ENCODE assay signal across 14 cellular contexts in genomic region chrX:132716006-132716405, GRCh38.
DNase-seq lines count a peak whose midpoint lies in the region; ATAC-seq, FAIRE-seq and TF ChIP-seq lines count a peak whose summit lies in the region.
"Had no signal": no experiment of that assay in that cellular context is flagged by ENCODE, and none has a peak within 500 bp of the region (broad histone marks: within the 10 kb centered on the region; RNA-seq: fewer than 3 reads in every experiment).

No MANE protein-coding gene starts in this region.

- no peak for FAIRE-seq in K562 (lab: Jason Lieb, UNC)

- POLR2A ChIA-PET in HEK293 (lab: Yijun Ruan, JAX) (no interaction called here), K562 (lab: Yijun Ruan, JAX) (no interaction called here)
- POLR2A ChIA-PET in activated CD4-positive, alpha-beta memory T cell treated with anti-CD3 and anti-CD28 coated beads for 36 hours (lab: Charles Lee) = no interaction called here

- H3K27ac Mint-ChIP-seq in activated CD4-positive, alpha-beta memory T cell treated with anti-CD3 and anti-CD28 coated beads for 36 hours = no peak overlapping the region
- H3K27ac Mint-ChIP-seq: CD4-positive, alpha-beta memory T cell had no signal

- H3K36me3 ChIP-seq in HEK293 (ENCODE audit: control insufficient read depth in 2 of 2, insufficient read depth in 1 of 2, low read length in 2 of 2) = no peaks in the 10 kb centered on the region
- no peaks in the 10 kb centered on the region for H3K36me3 ChIP-seq in K562 (ENCODE audit: control insufficient read depth, insufficient read depth, low read length)

- no peaks in the 10 kb centered on the region for H3K9me1 ChIP-seq in K562 (ENCODE audit: control insufficient read depth, insufficient read depth, low read length)

- peaks cover 6% of the 10 kb centered on the region for H3K9me3 Mint-ChIP-seq in activated T-cell treated with anti-CD3 and anti-CD28 coated beads, Interleukin-2, amount 50 U/mL, for 4 hours
- H3K9me3 Mint-ChIP-seq in activated CD4-positive, alpha-beta memory T cell treated with anti-CD3 and anti-CD28 coated beads for 36 hours = no peaks in the 10 kb centered on the region

- TF ChIP-seq POLR2A in K562 (conservative IDR thresholded peaks at IDR 0.05) = no peak

- WGBS in K562 (ENCODE audit: insufficient coverage, low coverage, missing lambda C conversion rate) = 0% methylated on average over 3 of the region's 3 CpGs

- H3K79me2 ChIP-seq in K562 (ENCODE audit: control insufficient read depth, insufficient read depth, low read length) = no peaks in the 10 kb centered on the region

- H3K4me3 ChIP-seq in HEK293 (ENCODE audit: low read depth, low read length) (no peak overlapping the region), K562 (no peak overlapping the region)

- no peak overlapping the region for H2AFZ ChIP-seq in K562 (ENCODE audit: low read depth, low read length)

- H3K9me3 ChIP-seq in HEK293 (ENCODE audit: control insufficient read depth, insufficient read depth, low read depth, low read length) = no peaks in the 10 kb centered on the region
- H3K9me3 ChIP-seq in K562 (replicated peaks; ENCODE audit: control insufficient read depth, insufficient read depth, low read depth, low read length) = no peaks in the 10 kb centered on the region

- TF ChIP-seq CTCF in AG09319 (IDR thresholded peaks at IDR 0.05; ENCODE audit: low read depth, low read length) = peak; percentile 18
- TF ChIP-seq CTCF in HEK293 (tag by site-specific recombination; IDR thresholded peaks at IDR 0.05) = peak; percentile 42; the same call in 1 of the 2 replicates
- TF ChIP-seq CTCF in K562 (IDR thresholded peaks at IDR 0.05 in 2 of 3, conservative IDR thresholded peaks at IDR 0.05 in 1 of 3; ENCODE audit: insufficient read depth in 2 of 3, low read depth in 1 of 3, low read length in 3 of 3) = peak in 2 of 3 experiments; percentile 32 to 35; a peak in 1 of 6 replicates

- DNase-seq in AG09319 (ENCODE audit: extremely low read depth, low read depth) (no peak), K562 (ENCODE audit: extremely low read depth in 1 of 4, low spot score in 3 of 4) (peak in 1 of 4 experiments; percentile 3), left kidney (ENCODE audit: low read depth, low spot score) (peak; percentile 11), SHP77 (lab: John Stamatoyannopoulos, UW) (no peak), caudate nucleus (lab: John Stamatoyannopoulos, UW) (no peak)
- no peak for DNase-seq in activated T-cell treated with anti-CD3 and anti-CD28 coated beads, Interleukin-2, amount 50 U/mL, for 4 hours
- DNase-seq in activated CD4-positive, alpha-beta memory T cell treated with anti-CD3 and anti-CD28 coated beads for 36 hours = no peak
- DNase-seq: activated T-cell treated with anti-CD3 and anti-CD28 coated beads for 4 hours; aorta; CD4-positive, alpha-beta memory T cell; islet precursor cell; Right ventricle myocardium superior had no signal

- CTCF ChIA-PET in HEK293 (lab: Yijun Ruan, JAX) = interaction anchor here (0.6 to 1.3 kb wide), 10 partner anchors 9 to 515 kb away, joined by 3 to 5 read pairs (median 3); no protein-coding TSS in a partner anchor
- CTCF ChIA-PET in K562 (lab: Yijun Ruan, JAX; ENCODE audit: low intra/inter-chr PET ratio) = no interaction called here
- CTCF ChIA-PET in activated CD4-positive, alpha-beta memory T cell treated with anti-CD3 and anti-CD28 coated beads for 36 hours (lab: Charles Lee) = no interaction called here

- in situ Hi-C loops in K562 (cut with MboI) = no loop called here

- no peaks in the 10 kb centered on the region for H3K36me3 Mint-ChIP-seq in activated T-cell treated with anti-CD3 and anti-CD28 coated beads, Interleukin-2, amount 50 U/mL, for 4 hours (ENCODE audit: insufficient read depth)
- no peaks in the 10 kb centered on the region for H3K36me3 Mint-ChIP-seq in activated CD4-positive, alpha-beta memory T cell treated with anti-CD3 and anti-CD28 coated beads for 36 hours
- H3K36me3 Mint-ChIP-seq: CD4-positive, alpha-beta memory T cell had no signal

- TF ChIP-seq RAD21 in K562 (CRISPR knock-in tag; conservative IDR thresholded peaks at IDR 0.05 in 1 of 2, IDR thresholded peaks at IDR 0.05 in 1 of 2) = no peak; a peak in 2 of 4 replicates

- no peaks in the 10 kb centered on the region for H3K4me1 Mint-ChIP-seq in activated T-cell treated with anti-CD3 and anti-CD28 coated beads, Interleukin-2, amount 50 U/mL, for 4 hours (ENCODE audit: low read depth)
- no peaks in the 10 kb centered on the region for H3K4me1 Mint-ChIP-seq in activated CD4-positive, alpha-beta memory T cell treated with anti-CD3 and anti-CD28 coated beads for 36 hours (ENCODE audit: low read depth)

- H4K20me1 ChIP-seq in K562 (replicated peaks; ENCODE audit: control insufficient read depth, insufficient read depth, low read length) = no peaks in the 10 kb centered on the region

- H3K27me3 ChIP-seq in K562 (ENCODE audit: control insufficient read depth in 2 of 2, insufficient read depth in 2 of 2, low read length in 2 of 2) = no peaks in the 10 kb centered on the region

- no peak overlapping the region for H3K4me3 Mint-ChIP-seq in activated T-cell treated with anti-CD3 and anti-CD28 coated beads, Interleukin-2, amount 50 U/mL, for 4 hours
- no peak overlapping the region for H3K4me3 Mint-ChIP-seq in activated CD4-positive, alpha-beta memory T cell treated with anti-CD3 and anti-CD28 coated beads for 36 hours
- H3K4me3 Mint-ChIP-seq: CD4-positive, alpha-beta memory T cell had no signal

- no peaks in the 10 kb centered on the region for H3K27me3 Mint-ChIP-seq in activated T-cell treated with anti-CD3 and anti-CD28 coated beads, Interleukin-2, amount 50 U/mL, for 4 hours (ENCODE audit: low read depth)
- no peaks in the 10 kb centered on the region for H3K27me3 Mint-ChIP-seq in activated CD4-positive, alpha-beta memory T cell treated with anti-CD3 and anti-CD28 coated beads for 36 hours

- H3K4me1 ChIP-seq in HEK293 (ENCODE audit: control insufficient read depth, insufficient read depth, low read length) = no peaks in the 10 kb centered on the region
- no peaks in the 10 kb centered on the region for H3K4me1 ChIP-seq in K562 (replicated peaks in 1 of 2; ENCODE audit: control insufficient read depth in 2 of 2, insufficient read depth in 2 of 2, low read length in 2 of 2)

- intact Hi-C loops in K562 (cut with micrococcal nuclease) = no loop called here
- intact Hi-C loops in activated CD4-positive, alpha-beta memory T cell treated with anti-CD3 and anti-CD28 coated beads for 36 hours (cut with micrococcal nuclease) = no loop called here

- H3K4me2 ChIP-seq in K562 (ENCODE audit: insufficient read depth, low read length) = no peak overlapping the region

- H3K27ac ChIP-seq in HEK293 (ENCODE audit: extremely low read depth, low read depth, low read length) = no peak overlapping the region
- no peak overlapping the region for H3K27ac ChIP-seq in K562 (ENCODE audit: extremely low read depth, low read depth, low read length)
- no peak overlapping the region for H3K27ac ChIP-seq in caudate nucleus (ENCODE audit: low read depth, low read length)
- H3K27ac ChIP-seq: epithelial cell of prostate had no signal

- no peak for TF ChIP-seq EP300 in K562 (IDR thresholded peaks at IDR 0.05; ENCODE audit: low read length)

- no peak overlapping the region for H3K9ac ChIP-seq in K562 (ENCODE audit: insufficient read depth in 1 of 2, low read depth in 2 of 2, low read length in 2 of 2)

- ATAC-seq in K562 = no peak
- no peak for ATAC-seq in activated T-cell treated with anti-CD3 and anti-CD28 coated beads, Interleukin-2, amount 50 U/mL, for 4 hours

- BruUV-seq in K562 (replicated peaks; lab: Mats Ljungman, UMichigan) = no TSS peak

TF ChIP-seq in HEK293, 187 proteins besides CTCF, POLR2A, EP300 and RAD21:
- TF ChIP-seq ZNF654 (tag by site-specific recombination; IDR thresholded peaks at IDR 0.05; ENCODE audit: low read depth) (peak; percentile 50), REPIN1 (tag by site-specific recombination; IDR thresholded peaks at IDR 0.05; ENCODE audit: low read depth) (no peak)

TF ChIP-seq in K562, 482 proteins besides CTCF, POLR2A, EP300 and RAD21:
- TF ChIP-seq SMAD4 (CRISPR knock-in tag; conservative IDR thresholded peaks at IDR 0.05) = no peak
- no peak for TF ChIP-seq ILF3 (IDR thresholded peaks at IDR 0.05; ENCODE audit: borderline replicate concordance)
- no peak for TF ChIP-seq ZZZ3 (IDR thresholded peaks at IDR 0.05)
